In the genomic region with DNA sequence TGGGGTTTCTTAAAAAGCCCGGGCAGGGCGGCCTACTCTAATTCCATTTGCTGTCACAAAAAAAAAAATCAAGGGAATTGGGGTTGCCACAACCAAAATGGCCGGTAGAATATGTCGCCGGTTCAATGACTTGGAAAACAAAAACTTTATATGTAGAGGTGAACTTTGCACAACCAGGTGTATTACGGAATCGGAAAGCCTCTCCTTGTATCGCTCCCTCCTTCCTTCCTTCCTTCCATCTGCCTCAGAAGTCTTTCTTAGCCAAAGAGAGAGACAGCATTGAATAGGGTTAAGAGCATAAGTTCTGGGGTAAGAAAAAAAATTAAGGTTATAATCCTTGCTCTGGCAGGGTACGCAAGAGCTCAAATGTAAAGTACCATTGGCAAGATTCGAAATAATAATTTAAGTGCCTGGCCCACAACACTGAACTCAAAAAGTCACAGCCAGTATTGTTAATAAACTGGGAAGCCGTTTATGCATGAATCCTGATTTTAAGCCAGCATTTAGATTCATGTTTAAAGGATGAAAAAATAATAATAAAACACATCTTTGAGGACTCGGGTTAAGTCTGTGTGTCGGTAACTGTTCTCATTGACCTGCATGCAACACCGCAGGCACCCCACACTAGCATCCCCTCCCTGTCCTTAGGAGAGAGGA, we compare ENCODE assay signal across 8 cellular contexts. TPM values are rescaled to one million over a fixed set of nuclear protein-coding genes. Genes with fewer than 3 reads are reported as not detected.
DNase-seq lines count a peak whose midpoint lies in the region; TF ChIP-seq lines count a peak whose summit lies in the region.

No MANE protein-coding gene starts in this region.

- BruUV-seq in PC-9 (replicated peaks; lab: Mats Ljungman, UMichigan): TSS peak; percentile 93

- no peaks in the 10 kb centered on the region for H3K9me2 ChIP-seq in PC-9 (ENCODE audit: insufficient read depth)

- H3K4me3 ChIP-seq in HEK293 (ENCODE audit: low read depth, low read length) (peak overlapping the region; percentile 93), PC-9 (peak overlapping the region; percentile 98), fibroblast of pulmonary artery (replicated peaks; ENCODE audit: low read depth, low read length) (peak overlapping the region; percentile 91), skeletal muscle cell (ENCODE audit: low read depth, low read length) (peak overlapping the region; percentile 89)

- intact Hi-C loops in PC-9 (cut with micrococcal nuclease; ENCODE audit: unreplicated experiment): loop anchor here (5.0 to 10.0 kb wide), 3 partner anchors 123 to 243 kb away; no protein-coding TSS in a partner anchor
- intact Hi-C loops in head of caudate nucleus (cut with DNase I): no loop called here

- H2AFZ ChIP-seq in PC-9: peak overlapping the region; percentile 99

- H3K9me3 ChIP-seq in HEK293 (ENCODE audit: control insufficient read depth, insufficient read depth, low read depth, low read length) (no peaks in the 10 kb centered on the region), PC-9 (ENCODE audit: insufficient read depth, low read depth) (no peaks in the 10 kb centered on the region)

- peak overlapping the region; percentile 100 for H3K4me2 ChIP-seq in PC-9

- H3K4me1 ChIP-seq in HEK293 (ENCODE audit: control insufficient read depth, insufficient read depth, low read length) (peaks cover 23% of the 10 kb centered on the region), PC-9 (replicated peaks; ENCODE audit: insufficient read depth) (peaks cover 26% of the 10 kb centered on the region)

- CTCF ChIA-PET in HEK293 (lab: Yijun Ruan, JAX): interaction anchor here (1.3 kb wide), 1 partner anchor 15 kb away, joined by 3 read pairs; no protein-coding TSS in a partner anchor
- CTCF ChIA-PET in PC-9 (lab: Charles Lee): no interaction called here

- POLR2A ChIA-PET in HEK293 (lab: Yijun Ruan, JAX): interaction anchor here (0.6 to 1.9 kb wide), 7 partner anchors 9 to 134 kb away, joined by 4 to 10 read pairs (median 6); partner anchors contain the start of gene RFWD3
- POLR2A ChIA-PET in PC-9 (lab: Charles Lee; ENCODE audit: unreplicated experiment): interaction anchor here (0.6 to 0.7 kb wide), 3 partner anchors 127 to 289 kb away, joined by 7 to 10 read pairs (median 8); no protein-coding TSS in a partner anchor

- TF ChIP-seq CTCF in HEK293 (tag by site-specific recombination; IDR thresholded peaks at IDR 0.05) (no peak), PC-9 (conservative IDR thresholded peaks at IDR 0.05) (no peak), fibroblast of pulmonary artery (IDR thresholded peaks at IDR 0.05; ENCODE audit: low read length, missing control alignments) (no peak)

- peaks cover 24% of the 10 kb centered on the region; the same call in 1 of the 2 replicates for H4K20me1 ChIP-seq in PC-9 (ENCODE audit: insufficient read depth)

- H3K79me2 ChIP-seq in PC-9 (ENCODE audit: low read depth): peaks cover 44% of the 10 kb centered on the region

- DNase-seq in NCI-H748 (lab: John Stamatoyannopoulos, UW; ENCODE audit: unreplicated experiment): peak; percentile 76
- DNase-seq in NCI-H748 treated with DMSO at 0.1 percent for 48 hours (lab: John Stamatoyannopoulos, UW): no peak
- peak in 1 of 2 experiments; percentile 51 for DNase-seq in PC-9
- DNase-seq in fibroblast of pulmonary artery (ENCODE audit: low read depth): no peak
- DNase-seq in skeletal muscle cell (ENCODE audit: low read depth): no peak
- DNase-seq in head of caudate nucleus: no peak
- no peak for DNase-seq in islet precursor cell

- no peaks in the 10 kb centered on the region for H3K27me3 ChIP-seq in PC-9 (ENCODE audit: insufficient read depth, low read depth)

- peak overlapping the region; percentile 85 for H3K27ac ChIP-seq in HEK293 (ENCODE audit: extremely low read depth, low read depth, low read length)
- peak overlapping the region; percentile 69 for H3K27ac ChIP-seq in PC-9

- no peaks in the 10 kb centered on the region for H3K36me3 ChIP-seq in HEK293 (ENCODE audit: control insufficient read depth in 2 of 2, insufficient read depth in 1 of 2, low read length in 2 of 2)
- no peaks in the 10 kb centered on the region for H3K36me3 ChIP-seq in PC-9 (ENCODE audit: low read depth)

- peaks cover 10% of the 10 kb centered on the region; the same call in 1 of the 2 replicates for H3F3A ChIP-seq in PC-9 (ENCODE audit: insufficient read depth, low read depth)

TF ChIP-seq in HEK293, 187 proteins besides CTCF, POLR2A, EP300 and RAD21 (continues in another document):
- TF ChIP-seq YY1 (tag by site-specific recombination; IDR thresholded peaks at IDR 0.05) (peak; percentile 57; the same call in 1 of the 2 replicates), ZBTB44 (tag by site-specific recombination; IDR thresholded peaks at IDR 0.05) (peak; percentile 57; the same call in 1 of the 2 replicates), ZXDB (tag by site-specific recombination; IDR thresholded peaks at IDR 0.05) (peak; percentile 8; the same call in 1 of the 2 replicates), KLF10 (tag by site-specific recombination; IDR thresholded peaks at IDR 0.05) (0 out of 2 replicates have a peak, but pooled peaks have one; percentile 14), ZNF629 (tag by site-specific recombination; IDR thresholded peaks at IDR 0.05) (0 out of 2 replicates have a peak, but pooled peaks have one; percentile 24), ZNF664 (tag by site-specific recombination; IDR thresholded peaks at IDR 0.05) (0 out of 2 replicates have a peak, but pooled peaks have one; percentile 5), OVOL3 (tag by site-specific recombination; IDR thresholded peaks at IDR 0.05) (peak; percentile 5; the same call in 1 of the 2 replicates), ZNF366 (tag by site-specific recombination; conservative IDR thresholded peaks at IDR 0.05) (peak; percentile 65), HOXC10 (CRISPR knock-in tag; IDR thresholded peaks at IDR 0.05) (no peak)
- TF ChIP-seq, protein P1, sequence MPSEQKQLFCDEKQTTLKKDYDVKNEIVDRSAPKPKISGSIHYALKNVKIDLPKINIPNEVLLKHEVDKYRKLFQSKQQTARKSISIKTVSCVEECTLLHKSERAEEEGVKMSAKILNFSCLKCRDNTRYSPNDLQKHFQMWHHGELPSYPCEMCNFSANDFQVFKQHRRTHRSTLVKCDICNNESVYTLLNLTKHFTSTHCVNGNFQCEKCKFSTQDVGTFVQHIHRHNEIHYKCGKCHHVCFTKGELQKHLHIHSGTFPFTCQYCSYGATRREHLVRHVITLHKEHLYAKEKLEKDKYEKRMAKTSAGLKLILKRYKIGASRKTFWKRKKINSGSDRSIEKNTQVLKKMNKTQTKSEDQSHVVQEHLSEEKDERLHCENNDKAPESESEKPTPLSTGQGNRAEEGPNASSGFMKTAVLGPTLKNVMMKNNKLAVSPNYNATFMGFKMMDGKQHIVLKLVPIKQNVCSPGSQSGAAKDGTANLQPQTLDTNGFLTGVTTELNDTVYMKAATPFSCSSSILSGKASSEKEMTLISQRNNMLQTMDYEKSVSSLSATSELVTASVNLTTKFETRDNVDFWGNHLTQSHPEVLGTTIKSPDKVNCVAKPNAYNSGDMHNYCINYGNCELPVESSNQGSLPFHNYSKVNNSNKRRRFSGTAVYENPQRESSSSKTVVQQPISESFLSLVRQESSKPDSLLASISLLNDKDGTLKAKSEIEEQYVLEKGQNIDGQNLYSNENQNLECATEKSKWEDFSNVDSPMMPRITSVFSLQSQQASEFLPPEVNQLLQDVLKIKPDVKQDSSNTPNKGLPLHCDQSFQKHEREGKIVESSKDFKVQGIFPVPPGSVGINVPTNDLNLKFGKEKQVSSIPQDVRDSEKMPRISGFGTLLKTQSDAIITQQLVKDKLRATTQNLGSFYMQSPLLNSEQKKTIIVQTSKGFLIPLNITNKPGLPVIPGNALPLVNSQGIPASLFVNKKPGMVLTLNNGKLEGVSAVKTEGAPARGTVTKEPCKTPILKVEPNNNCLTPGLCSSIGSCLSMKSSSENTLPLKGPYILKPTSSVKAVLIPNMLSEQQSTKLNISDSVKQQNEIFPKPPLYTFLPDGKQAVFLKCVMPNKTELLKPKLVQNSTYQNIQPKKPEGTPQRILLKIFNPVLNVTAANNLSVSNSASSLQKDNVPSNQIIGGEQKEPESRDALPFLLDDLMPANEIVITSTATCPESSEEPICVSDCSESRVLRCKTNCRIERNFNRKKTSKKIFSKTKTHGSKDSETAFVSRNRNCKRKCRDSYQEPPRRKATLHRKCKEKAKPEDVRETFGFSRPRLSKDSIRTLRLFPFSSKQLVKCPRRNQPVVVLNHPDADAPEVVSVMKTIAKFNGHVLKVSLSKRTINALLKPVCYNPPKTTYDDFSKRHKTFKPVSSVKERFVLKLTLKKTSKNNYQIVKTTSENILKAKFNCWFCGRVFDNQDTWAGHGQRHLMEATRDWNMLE (tag by site-specific recombination; conservative IDR thresholded peaks at IDR 0.05; ENCODE audit: low read depth): no peak
- TF ChIP-seq, protein P2, sequence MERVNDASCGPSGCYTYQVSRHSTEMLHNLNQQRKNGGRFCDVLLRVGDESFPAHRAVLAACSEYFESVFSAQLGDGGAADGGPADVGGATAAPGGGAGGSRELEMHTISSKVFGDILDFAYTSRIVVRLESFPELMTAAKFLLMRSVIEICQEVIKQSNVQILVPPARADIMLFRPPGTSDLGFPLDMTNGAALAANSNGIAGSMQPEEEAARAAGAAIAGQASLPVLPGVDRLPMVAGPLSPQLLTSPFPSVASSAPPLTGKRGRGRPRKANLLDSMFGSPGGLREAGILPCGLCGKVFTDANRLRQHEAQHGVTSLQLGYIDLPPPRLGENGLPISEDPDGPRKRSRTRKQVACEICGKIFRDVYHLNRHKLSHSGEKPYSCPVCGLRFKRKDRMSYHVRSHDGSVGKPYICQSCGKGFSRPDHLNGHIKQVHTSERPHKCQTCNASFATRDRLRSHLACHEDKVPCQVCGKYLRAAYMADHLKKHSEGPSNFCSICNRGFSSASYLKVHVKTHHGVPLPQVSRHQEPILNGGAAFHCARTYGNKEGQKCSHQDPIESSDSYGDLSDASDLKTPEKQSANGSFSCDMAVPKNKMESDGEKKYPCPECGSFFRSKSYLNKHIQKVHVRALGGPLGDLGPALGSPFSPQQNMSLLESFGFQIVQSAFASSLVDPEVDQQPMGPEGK (tag by site-specific recombination; IDR thresholded peaks at IDR 0.05): peak; percentile 20

RNA-seq across cellular contexts. Expression of gene GLG1, which starts 0.5 kb away (rescaled TPM):
- total RNA-seq in PC-9 (2021): 117 TPM in 2 replicates

RNA-seq across cellular contexts. Expression of gene RFWD3, which starts 59.2 kb away (rescaled TPM):
- 49.5 and 58.0 TPM in 2 replicates for total RNA-seq in PC-9 (2021)
